Comparison of ENCODE assay signal across 8 cellular contexts in genomic region chr18:9876867-9877654, GRCh38. TPM values are rescaled to one million over a fixed set of nuclear protein-coding genes. Genes with fewer than 3 reads are reported as not detected.
DNase-seq lines count a peak whose midpoint lies in the region; ATAC-seq and TF ChIP-seq lines count a peak whose summit lies in the region.

No MANE protein-coding gene starts in this region.

- H3K27me3 ChIP-seq in esophagus muscularis mucosa (no peaks in the 10 kb centered on the region), parathyroid adenoma (ENCODE audit: control insufficient read depth, insufficient read depth, low read length) (no peaks in the 10 kb centered on the region)

- peak overlapping the region; percentile 40 for H3K4me2 ChIP-seq in parathyroid adenoma (ENCODE audit: low read length)

- peaks cover 0 to 11% (median 2%) of the 10 kb centered on the region in 4 donors for H3K4me1 ChIP-seq in esophagus muscularis mucosa
- H3K4me1 ChIP-seq in parathyroid adenoma: no peaks in the 10 kb centered on the region

- no peak for TF ChIP-seq EP300 in esophagus muscularis mucosa (IDR thresholded peaks at IDR 0.05)

- intact Hi-C loops in esophagus muscularis mucosa (cut with DNase I): no loop called here

- peak overlapping the region; percentile 67 for H2AFZ ChIP-seq in parathyroid adenoma

- DNase-seq in ELR (ENCODE audit: low read depth) (peak; percentile 87), OCI-M1 (lab: John Stamatoyannopoulos, UW) (peak; percentile 99), esophagus muscularis mucosa (ENCODE audit: extremely low spot score) (no peak), SKM-1 treated with dmso at 0.1 percent for 144 hours (lab: John Stamatoyannopoulos, UW; ENCODE audit: unreplicated experiment) (no peak), amygdala (lab: John Stamatoyannopoulos, UW) (no peak)
- no peak for DNase-seq in stimulated activated CD4-positive, alpha-beta T cell treated with anti-CD3 and anti-CD28 coated beads, Interleukin-4, amount 100 ng/mL, for 24 hours

- no peak overlapping the region for H3K9ac ChIP-seq in parathyroid adenoma

- 55% methylated on average over 9 of the region's 9 CpGs for WGBS in esophagus muscularis mucosa

- TF ChIP-seq CTCF in esophagus muscularis mucosa (IDR thresholded peaks at IDR 0.05) (no peak), parathyroid adenoma (IDR thresholded peaks at IDR 0.05) (no peak)

- H3K4me3 ChIP-seq in esophagus muscularis mucosa (peak overlapping the region; percentile 5 to 18 (median 8)), parathyroid adenoma (ENCODE audit: low read depth, low read length) (no peak overlapping the region)

- TF ChIP-seq POLR2A in esophagus muscularis mucosa (IDR thresholded peaks at IDR 0.05; ENCODE audit: low read depth): no peak

- H3K79me2 ChIP-seq in parathyroid adenoma: no peaks in the 10 kb centered on the region

- no peaks in the 10 kb centered on the region for H3K9me3 ChIP-seq in esophagus muscularis mucosa
- no peaks in the 10 kb centered on the region for H3K9me3 ChIP-seq in parathyroid adenoma (ENCODE audit: control insufficient read depth, low read length)

- peak overlapping the region; percentile 42 to 70 (median 58) for H3K27ac ChIP-seq in esophagus muscularis mucosa (replicated peaks in 1 of 4)
- H3K27ac ChIP-seq in parathyroid adenoma: no peak overlapping the region

- ATAC-seq in HG02981 (IDR thresholded peaks at IDR 0.05; ENCODE audit: unreplicated experiment): no peak

- no peaks in the 10 kb centered on the region for H3K36me3 ChIP-seq in esophagus muscularis mucosa
- no peaks in the 10 kb centered on the region for H3K36me3 ChIP-seq in parathyroid adenoma (ENCODE audit: control insufficient read depth, insufficient read depth, low read length)

RNA-seq across cellular contexts. Expression of gene TXNDC2, which starts 8.7 kb away (rescaled TPM):
- 1 to 10 TPM in 1 of 4 donors, under 1 TPM in 3; 0.26 to 1.0 (median 0.58) TPM for total RNA-seq in esophagus muscularis mucosa

RNA-seq across cellular contexts. Expression of gene VAPA, which starts 36.8 kb away (rescaled TPM):
- 100 to 1,000 TPM; 198 to 336 (median 260) TPM for total RNA-seq in esophagus muscularis mucosa

Comparison
In these comparisons a context has a peak if more than half of its experiments do, and no peak if none do; other contexts are left out.
1. DNase-seq: peak in ELR (single experiment) and OCI-M1 (single experiment); none in esophagus muscularis mucosa (single experiment), stimulated activated CD4-positive, alpha-beta T cell treated with anti-CD3 and anti-CD28 coated beads, Interleukin-4, amount 100 ng/mL, for 24 hours (single experiment), SKM-1 treated with dmso at 0.1 percent for 144 hours (single experiment) and amygdala (0 of 56).